ENCODE assay signal across 20 cellular contexts in genomic region chr2:102788216-102788879, GRCh38. TPM values are rescaled to one million over a fixed set of nuclear protein-coding genes. Genes with fewer than 3 reads are reported as not detected.
DNase-seq lines count a peak whose midpoint lies in the region; ATAC-seq and TF ChIP-seq lines count a peak whose summit lies in the region.
"Had no signal": no experiment of that assay in that cellular context is flagged by ENCODE, and none has a peak within 500 bp of the region (broad histone marks: within the 10 kb centered on the region; RNA-seq: fewer than 3 reads in every experiment).

No MANE protein-coding gene starts in this region.

- H3K36me3 ChIP-seq in left ventricle myocardium inferior (no peaks in the 10 kb centered on the region), neutrophil (no peaks in the 10 kb centered on the region), BE2C (no peaks in the 10 kb centered on the region)
- H3K36me3 ChIP-seq: SJCRH30 had no signal

- H3K4me1 ChIP-seq in left ventricle myocardium inferior (peaks cover 90% of the 10 kb centered on the region), neutrophil (ENCODE audit: control insufficient read depth in 1 of 2, insufficient read depth in 1 of 2, low read depth in 1 of 2, low read length in 1 of 2) (peaks cover 49 to 60% of the 10 kb centered on the region in 2 experiments), BE2C (no peaks in the 10 kb centered on the region)
- H3K4me1 ChIP-seq: SJCRH30 had no signal

- H3K27ac ChIP-seq in left ventricle myocardium inferior (replicated peaks): peak overlapping the region; percentile 95
- peak overlapping the region; percentile 72 for H3K27ac ChIP-seq in neutrophil
- H3K27ac ChIP-seq: KMS-11, PC-9, RWPE1, SJCRH30 had no signal

- no peaks in the 10 kb centered on the region for H3K9me3 ChIP-seq in left ventricle myocardium inferior (replicated peaks)
- H3K9me3 ChIP-seq in neutrophil: no peaks in the 10 kb centered on the region
- H3K9me3 ChIP-seq in BE2C: no peaks in the 10 kb centered on the region
- H3K9me3 ChIP-seq: SJCRH30 had no signal

- DNase-seq in Right ventricle myocardium inferior (ENCODE audit: missing footprints): no peak
- DNase-seq in cardiac septum (ENCODE audit: low spot score): no peak
- DNase-seq in left ventricle myocardium inferior: no peak
- DNase-seq in activated CD4-positive, CD25-positive, alpha-beta regulatory T cell treated with anti-CD3 and anti-CD28 coated beads, Interleukin-2, amount 50 U/mL, for 72 hours: no peak
- DNase-seq in BE2C: no peak
- DNase-seq in nucleus accumbens (lab: John Stamatoyannopoulos, UW): no peak
- DNase-seq in OCI-M2 (lab: John Stamatoyannopoulos, UW; ENCODE audit: unreplicated experiment): no peak
- DNase-seq: CD4-positive, alpha-beta memory T cell; DMS53; EL; NCI-H1417 treated with DMSO at 0.1 percent for 48 hours; NCI-H187 treated with DMSO at 0.1 percent for 48 hours; NCI-H2227 treated with DMSO at 0.1 percent for 48 hours; NCI-H510A treated with DMSO at 0.1 percent for 48 hours; NCI-H774; PC-9; SJCRH30 had no signal

- H3K27me3 ChIP-seq in left ventricle myocardium inferior (ENCODE audit: low read depth) (no peaks in the 10 kb centered on the region), neutrophil (no peaks in the 10 kb centered on the region), BE2C (no peaks in the 10 kb centered on the region)
- H3K27me3 ChIP-seq: SJCRH30 had no signal

- H3K4me3 ChIP-seq in left ventricle myocardium inferior (no peak overlapping the region), neutrophil (ENCODE audit: low read depth in 1 of 2, low read length in 1 of 2) (peak overlapping the region in 1 of 2 experiments; percentile 16), BE2C (ENCODE audit: low read depth, low read length) (no peak overlapping the region)
- H3K4me3 ChIP-seq: PC-9, SJCRH30 had no signal

- ATAC-seq in Right ventricle myocardium inferior: peak; percentile 29

- intact Hi-C loops in Right ventricle myocardium inferior (cut with DNase I): loop anchor here (2.0 kb wide), 1 partner anchor 26 kb away; the partner anchor contains the start of gene TMEM182
- intact Hi-C loops in cardiac septum (cut with DNase I): no loop called here
- intact Hi-C loops in left ventricle myocardium inferior (cut with micrococcal nuclease): no loop called here

- TF ChIP-seq CTCF in left ventricle myocardium inferior (IDR thresholded peaks at IDR 0.05; ENCODE audit: borderline replicate concordance): no peak
- no peak for TF ChIP-seq CTCF in neutrophil (IDR thresholded peaks at IDR 0.05)
- no peak for TF ChIP-seq CTCF in BE2C (IDR thresholded peaks at IDR 0.05; ENCODE audit: low read depth, low read length)

RNA-seq across cellular contexts. Expression of gene TMEM182, which starts 26.5 kb away (rescaled TPM):
- total RNA-seq in Right ventricle myocardium inferior: 175 TPM
- total RNA-seq in cardiac septum: 135 TPM
- 174 TPM for total RNA-seq in left ventricle myocardium inferior
- polyA plus RNA-seq in BE2C (2012; ENCODE audit: insufficient read depth, insufficient read length, low read depth): 0.82 TPM
